In genomic region chr9:136511670-136512592, GRCh38 we compare ENCODE assay signal across 13 cellular contexts. TPM values are rescaled to one million over a fixed set of nuclear protein-coding genes. Genes with fewer than 3 reads are reported as not detected.
DNase-seq lines count a peak whose midpoint lies in the region; ATAC-seq and TF ChIP-seq lines count a peak whose summit lies in the region.
"Had no signal": no experiment of that assay in that cellular context is flagged by ENCODE, and none has a peak within 500 bp of the region (broad histone marks: within the 10 kb centered on the region; RNA-seq: fewer than 3 reads in every experiment).

No MANE protein-coding gene starts in this region.

- peak; percentile 35 to 67 for TF ChIP-seq EP300 in tibial nerve (IDR thresholded peaks at IDR 0.05)

- TF ChIP-seq POLR2A in body of pancreas (IDR thresholded peaks at IDR 0.05) (no peak), tibial nerve (IDR thresholded peaks at IDR 0.05) (no peak)

- peaks cover 4% of the 10 kb centered on the region for H3K36me3 Mint-ChIP-seq in nephron progenitor cell (ENCODE audit: low read depth)

- H3K27ac Mint-ChIP-seq in nephron progenitor cell, result peak overlapping the region; percentile 74
- H3K27ac Mint-ChIP-seq: activated CD8-positive, alpha-beta T cell treated with anti-CD3 and anti-CD28 coated beads for 36 hours; activated naive CD8-positive, alpha-beta T cell treated with anti-CD3 and anti-CD28 coated beads, Interleukin-2, amount 50 U/mL, for 24 hours; CD4-positive, alpha-beta T cell had no signal

- no peaks in the 10 kb centered on the region for H3K9me3 Mint-ChIP-seq in nephron progenitor cell
- H3K9me3 Mint-ChIP-seq: activated CD8-positive, alpha-beta T cell treated with anti-CD3 and anti-CD28 coated beads for 36 hours; activated naive CD8-positive, alpha-beta T cell treated with anti-CD3 and anti-CD28 coated beads, Interleukin-2, amount 50 U/mL, for 24 hours; CD4-positive, alpha-beta T cell; stimulated activated effector memory CD8-positive, alpha-beta T cell treated with anti-CD3 and anti-CD28 coated beads, Interleukin-12 subunit alpha, Interleukin-12 subunit beta, amount 100 ng/mL, for 72 hours had no signal

- 83 to 84% methylated on average over 28 to 42 of the region's 46 CpGs for WGBS in body of pancreas, 2 donors
- 41 to 61% methylated on average over 31 to 45 of the region's 46 CpGs for WGBS in tibial nerve, 2 donors

- intact Hi-C loops in body of pancreas (cut with DNase I), result no loop called here
- intact Hi-C loops in Right ventricle myocardium superior (cut with DNase I), result no loop called here

- peak in 1 of 4 donors; percentile 30 for DNase-seq in body of pancreas
- peak; percentile 86 for DNase-seq in Right ventricle myocardium superior
- DNase-seq in nephron progenitor cell, result no peak
- DNase-seq in tibial nerve (ENCODE audit: low spot score in 2 of 2), result peak in 1 of 2 donors; percentile 37
- no peak for DNase-seq in stimulated activated CD4-positive, alpha-beta T cell treated with anti-CD3 and anti-CD28 coated beads, Interleukin-2, amount 100 ng/mL, for 24 hours
- DNase-seq in HuH-7.5 (ENCODE audit: low spot score), result no peak
- DNase-seq in HK-2 (ENCODE audit: unreplicated experiment), result no peak
- DNase-seq: activated naive CD8-positive, alpha-beta T cell treated with anti-CD3 and anti-CD28 coated beads, Interleukin-2, amount 50 U/mL, for 24 hours; NCI-H1105 had no signal

- H3K4me3 ChIP-seq in body of pancreas, result no peak overlapping the region
- H3K4me3 ChIP-seq in tibial nerve, result no peak overlapping the region

- H3K27ac ChIP-seq in body of pancreas (peak overlapping the region in 2 of 4 donors; percentile 55 to 57), tibial nerve (peak overlapping the region; percentile 70 to 87 (median 85))

- ATAC-seq in body of pancreas (peak; percentile 18), Right ventricle myocardium superior (ENCODE audit: poor library complexity) (peak; percentile 64), HG03439 (IDR thresholded peaks at IDR 0.05; ENCODE audit: unreplicated experiment) (no peak)
- ATAC-seq: activated naive CD8-positive, alpha-beta T cell treated with anti-CD3 and anti-CD28 coated beads, Interleukin-2, amount 50 U/mL, for 24 hours had no signal

- no peaks in the 10 kb centered on the region for H3K27me3 Mint-ChIP-seq in nephron progenitor cell (ENCODE audit: low read depth, poor library complexity)
- H3K27me3 Mint-ChIP-seq: activated CD8-positive, alpha-beta T cell treated with anti-CD3 and anti-CD28 coated beads for 36 hours; activated naive CD8-positive, alpha-beta T cell treated with anti-CD3 and anti-CD28 coated beads, Interleukin-2, amount 50 U/mL, for 24 hours; CD4-positive, alpha-beta T cell had no signal

- H3K27me3 ChIP-seq in body of pancreas (no peaks in the 10 kb centered on the region), tibial nerve (no peaks in the 10 kb centered on the region)

- H3K9me3 ChIP-seq in body of pancreas (no peaks in the 10 kb centered on the region), tibial nerve (no peaks in the 10 kb centered on the region)

- H3K36me3 ChIP-seq in body of pancreas (replicated peaks in 1 of 2; ENCODE audit: insufficient read depth in 1 of 2, low read depth in 2 of 2) (peaks cover 22 to 64% of the 10 kb centered on the region in 2 donors), tibial nerve (peaks cover 5 to 100% (median 39%) of the 10 kb centered on the region in 3 donors)

- H3K4me1 Mint-ChIP-seq in nephron progenitor cell, result no peaks in the 10 kb centered on the region
- H3K4me1 Mint-ChIP-seq: activated naive CD8-positive, alpha-beta T cell treated with anti-CD3 and anti-CD28 coated beads, Interleukin-2, amount 50 U/mL, for 24 hours; stimulated activated effector memory CD8-positive, alpha-beta T cell treated with anti-CD3 and anti-CD28 coated beads, Interleukin-12 subunit alpha, Interleukin-12 subunit beta, amount 100 ng/mL, for 72 hours had no signal

- TF ChIP-seq CTCF in body of pancreas (IDR thresholded peaks at IDR 0.05) (no peak), nephron progenitor cell (IDR thresholded peaks at IDR 0.05) (no peak), tibial nerve (IDR thresholded peaks at IDR 0.05) (no peak)

- H3K4me1 ChIP-seq in body of pancreas, result no peaks in the 10 kb centered on the region
- peaks cover 0 to 58% (median 28%) of the 10 kb centered on the region in 4 donors for H3K4me1 ChIP-seq in tibial nerve

- H3K4me3 Mint-ChIP-seq in nephron progenitor cell, result no peak overlapping the region
- H3K4me3 Mint-ChIP-seq: activated CD8-positive, alpha-beta T cell treated with anti-CD3 and anti-CD28 coated beads for 36 hours; activated naive CD8-positive, alpha-beta T cell treated with anti-CD3 and anti-CD28 coated beads, Interleukin-2, amount 50 U/mL, for 24 hours; CD4-positive, alpha-beta T cell; stimulated activated effector memory CD8-positive, alpha-beta T cell treated with anti-CD3 and anti-CD28 coated beads, Interleukin-12 subunit alpha, Interleukin-12 subunit beta, amount 100 ng/mL, for 72 hours had no signal

RNA-seq across cellular contexts. Expression of gene SEC16A, which starts 29.1 kb away (rescaled TPM):
- total RNA-seq in body of pancreas, result 10 to 100 TPM; 35.3 to 75.8 TPM
- 21.4 TPM for total RNA-seq in Right ventricle myocardium superior
- 10 to 100 TPM; 45.8 to 67.5 (median 47.9) TPM for total RNA-seq in tibial nerve

RNA-seq across cellular contexts. Expression of gene NOTCH1, which starts 33.9 kb away (rescaled TPM):
- total RNA-seq in body of pancreas (10 to 100 TPM; 29.6 to 65.3 TPM), Right ventricle myocardium superior (16.8 TPM), tibial nerve (10 to 100 TPM; 29.3 to 65.4 (median 41.5) TPM)
